ENCODE assay signal across 8 cellular contexts in the genomic region with DNA sequence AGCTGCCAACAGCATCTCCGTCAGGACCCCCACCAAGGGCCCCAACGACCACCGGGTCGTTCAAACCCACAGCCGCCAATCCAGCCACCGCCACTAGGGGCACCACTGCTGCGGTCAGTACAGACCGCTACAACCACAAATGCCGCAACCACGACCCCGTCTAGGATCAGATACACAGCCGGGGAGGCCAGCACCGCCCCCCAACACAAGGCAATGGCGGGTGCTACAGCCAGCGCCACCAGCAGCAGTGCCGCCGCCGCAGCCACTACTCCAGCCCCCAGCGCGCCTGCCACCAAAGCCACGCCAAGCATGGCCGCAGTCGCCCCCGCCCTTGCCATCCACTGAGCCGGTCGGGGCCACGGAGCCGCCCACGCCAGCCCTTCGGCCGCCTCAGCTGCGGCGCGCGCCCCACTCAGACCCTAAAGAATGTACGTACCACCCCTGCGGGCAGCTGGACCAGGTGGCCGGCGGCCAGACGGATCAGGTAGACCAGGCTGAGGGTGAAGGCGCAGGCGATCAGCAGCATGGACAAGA. TPM values are rescaled to one million over a fixed set of nuclear protein-coding genes. Genes with fewer than 3 reads are reported as not detected.
DNase-seq lines count a peak whose midpoint lies in the region; ATAC-seq, FAIRE-seq and TF ChIP-seq lines count a peak whose summit lies in the region.

No MANE protein-coding gene starts in this region.

- H3K27me3 Mint-ChIP-seq in activated naive CD8-positive, alpha-beta T cell, result no peaks in the 10 kb centered on the region

- 0 to 1% methylated on average over 42 of the region's 42 CpGs for WGBS in pancreas, 2 donors

- ATAC-seq in GM21717 (IDR thresholded peaks at IDR 0.05; ENCODE audit: unreplicated experiment), result peak; percentile 42
- ATAC-seq in Right ventricle myocardium superior (ENCODE audit: poor library complexity), result peak; percentile 58
- ATAC-seq in pancreas, result peak; percentile 49 to 61 (median 56)

- TF ChIP-seq CTCF in pancreas (IDR thresholded peaks at IDR 0.05) (peak; percentile 61 to 77 (median 76)), tibial artery (IDR thresholded peaks at IDR 0.05) (peak; percentile 70 to 80)

- TF ChIP-seq RAD21 in Ishikawa (IDR thresholded peaks at IDR 0.05; ENCODE audit: low read depth), result peak; percentile 41; the same call in 1 of the 2 replicates

- intact Hi-C loops in Right ventricle myocardium superior (cut with DNase I), result no loop called here
- intact Hi-C loops in pancreas (cut with DNase I), result loop anchor here in 1 of 3 donors (10.0 kb wide), 1 partner anchor 311 kb away; a partner anchor contains a TSS
- intact Hi-C loops in tibial artery (cut with DNase I; ENCODE audit: low total_unique reads), result no loop called here

- peak overlapping the region; percentile 98 for H3K4me3 Mint-ChIP-seq in activated naive CD8-positive, alpha-beta T cell

- FAIRE-seq in pancreas (lab: Jason Lieb, UNC), result no peak

- H3K36me3 Mint-ChIP-seq in activated naive CD8-positive, alpha-beta T cell, result peaks cover 9% of the 10 kb centered on the region

- peaks cover 39% of the 10 kb centered on the region for H3K4me1 Mint-ChIP-seq in activated naive CD8-positive, alpha-beta T cell (ENCODE audit: low read depth)

- H3K36me3 ChIP-seq in SJCRH30 (peaks cover 19% of the 10 kb centered on the region), pancreas (peaks cover 0 to under 1% (median 0%) of the 10 kb centered on the region in 3 donors), tibial artery (peaks cover 0 to 20% (median 1%) of the 10 kb centered on the region in 3 donors)

- DNase-seq in DMS79 (lab: John Stamatoyannopoulos, UW), result peak; percentile 16
- peak; percentile 86 to 88 for DNase-seq in SJCRH30
- peak; percentile 80 for DNase-seq in Right ventricle myocardium superior
- DNase-seq in pancreas, result peak; percentile 48 to 86 (median 76)
- peak; percentile 67 to 83 for DNase-seq in tibial artery

- no peak for TF ChIP-seq EP300 in Ishikawa (IDR thresholded peaks at IDR 0.05; ENCODE audit: borderline replicate concordance)

- H3K9me3 ChIP-seq in SJCRH30 (replicated peaks) (no peaks in the 10 kb centered on the region), pancreas (no peaks in the 10 kb centered on the region), tibial artery (no peaks in the 10 kb centered on the region)

- peak overlapping the region; percentile 100 for H3K27ac Mint-ChIP-seq in activated naive CD8-positive, alpha-beta T cell

- H3K9me3 Mint-ChIP-seq in activated naive CD8-positive, alpha-beta T cell (ENCODE audit: low read depth), result no peaks in the 10 kb centered on the region

- H3K27ac ChIP-seq in SJCRH30 (peak overlapping the region; percentile 87), pancreas (peak overlapping the region; percentile 92 to 98 (median 95)), tibial artery (peak overlapping the region; percentile 92)

- no peaks in the 10 kb centered on the region for H3K27me3 ChIP-seq in SJCRH30
- no peaks in the 10 kb centered on the region for H3K27me3 ChIP-seq in pancreas
- no peaks in the 10 kb centered on the region for H3K27me3 ChIP-seq in tibial artery

- H3K4me3 ChIP-seq in SJCRH30 (peak overlapping the region; percentile 82), pancreas (peak overlapping the region; percentile 62 to 99 (median 85)), tibial artery (peak overlapping the region; percentile 84 to 86)

- H3K4me1 ChIP-seq in SJCRH30 (peaks cover 5% of the 10 kb centered on the region; the same call in 1 of the 2 replicates), pancreas (peaks cover 0 to 15% (median 4%) of the 10 kb centered on the region in 3 donors), tibial artery (peaks cover 0 to 27% (median 13%) of the 10 kb centered on the region in 4 donors)

TF ChIP-seq in Ishikawa, 13 proteins besides CTCF, POLR2A, EP300 and RAD21:
- TF ChIP-seq YY1 (IDR thresholded peaks at IDR 0.05; ENCODE audit: low read depth) (peak; percentile 84), EGR1 (IDR thresholded peaks at IDR 0.05) (peak; percentile 93), NFIC (IDR thresholded peaks at IDR 0.05) (peak; percentile 18; the same call in 1 of the 2 replicates), ZBTB7A (IDR thresholded peaks at IDR 0.05; ENCODE audit: low read depth) (peak; percentile 100), CEBPB (IDR thresholded peaks at IDR 0.05) (no peak), TCF12 (IDR thresholded peaks at IDR 0.05; ENCODE audit: low read depth) (peak; percentile 14; the same call in 1 of the 2 replicates)
- TF ChIP-seq, protein P1, sequence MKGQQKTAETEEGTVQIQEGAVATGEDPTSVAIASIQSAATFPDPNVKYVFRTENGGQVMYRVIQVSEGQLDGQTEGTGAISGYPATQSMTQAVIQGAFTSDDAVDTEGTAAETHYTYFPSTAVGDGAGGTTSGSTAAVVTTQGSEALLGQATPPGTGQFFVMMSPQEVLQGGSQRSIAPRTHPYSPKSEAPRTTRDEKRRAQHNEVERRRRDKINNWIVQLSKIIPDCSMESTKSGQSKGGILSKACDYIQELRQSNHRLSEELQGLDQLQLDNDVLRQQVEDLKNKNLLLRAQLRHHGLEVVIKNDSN (IDR thresholded peaks at IDR 0.05), result no peak
- TF ChIP-seq, protein P2, sequence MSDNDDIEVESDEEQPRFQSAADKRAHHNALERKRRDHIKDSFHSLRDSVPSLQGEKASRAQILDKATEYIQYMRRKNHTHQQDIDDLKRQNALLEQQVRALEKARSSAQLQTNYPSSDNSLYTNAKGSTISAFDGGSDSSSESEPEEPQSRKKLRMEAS (IDR thresholded peaks at IDR 0.05), result peak; percentile 56
- TF ChIP-seq, protein P3, sequence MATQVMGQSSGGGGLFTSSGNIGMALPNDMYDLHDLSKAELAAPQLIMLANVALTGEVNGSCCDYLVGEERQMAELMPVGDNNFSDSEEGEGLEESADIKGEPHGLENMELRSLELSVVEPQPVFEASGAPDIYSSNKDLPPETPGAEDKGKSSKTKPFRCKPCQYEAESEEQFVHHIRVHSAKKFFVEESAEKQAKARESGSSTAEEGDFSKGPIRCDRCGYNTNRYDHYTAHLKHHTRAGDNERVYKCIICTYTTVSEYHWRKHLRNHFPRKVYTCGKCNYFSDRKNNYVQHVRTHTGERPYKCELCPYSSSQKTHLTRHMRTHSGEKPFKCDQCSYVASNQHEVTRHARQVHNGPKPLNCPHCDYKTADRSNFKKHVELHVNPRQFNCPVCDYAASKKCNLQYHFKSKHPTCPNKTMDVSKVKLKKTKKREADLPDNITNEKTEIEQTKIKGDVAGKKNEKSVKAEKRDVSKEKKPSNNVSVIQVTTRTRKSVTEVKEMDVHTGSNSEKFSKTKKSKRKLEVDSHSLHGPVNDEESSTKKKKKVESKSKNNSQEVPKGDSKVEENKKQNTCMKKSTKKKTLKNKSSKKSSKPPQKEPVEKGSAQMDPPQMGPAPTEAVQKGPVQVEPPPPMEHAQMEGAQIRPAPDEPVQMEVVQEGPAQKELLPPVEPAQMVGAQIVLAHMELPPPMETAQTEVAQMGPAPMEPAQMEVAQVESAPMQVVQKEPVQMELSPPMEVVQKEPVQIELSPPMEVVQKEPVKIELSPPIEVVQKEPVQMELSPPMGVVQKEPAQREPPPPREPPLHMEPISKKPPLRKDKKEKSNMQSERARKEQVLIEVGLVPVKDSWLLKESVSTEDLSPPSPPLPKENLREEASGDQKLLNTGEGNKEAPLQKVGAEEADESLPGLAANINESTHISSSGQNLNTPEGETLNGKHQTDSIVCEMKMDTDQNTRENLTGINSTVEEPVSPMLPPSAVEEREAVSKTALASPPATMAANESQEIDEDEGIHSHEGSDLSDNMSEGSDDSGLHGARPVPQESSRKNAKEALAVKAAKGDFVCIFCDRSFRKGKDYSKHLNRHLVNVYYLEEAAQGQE (IDR thresholded peaks at IDR 0.05; ENCODE audit: low read depth), result no peak

RNA-seq across cellular contexts. Expression of a gene that starts 0.5 kb away (rescaled TPM):
- total RNA-seq in SJCRH30 (2014; rRNA removed; shearing (Covaris generic)), result 130 and 131 TPM in 2 replicates
- total RNA-seq in Right ventricle myocardium superior (16.0 TPM), pancreas (10 to 100 TPM; 24.0 to 43.5 (median 36.4) TPM)
- polyA plus RNA-seq in pancreas, result 10 to 100 TPM in 1 of 2 donors, 1 to 10 TPM in 1; 9.6 to 24.1 TPM

RNA-seq across cellular contexts. Expression of a gene that starts 45.1 kb away (rescaled TPM):
- 0.05 and 0.30 TPM in 2 replicates for total RNA-seq in SJCRH30 (2014; rRNA removed; shearing (Covaris generic))
- total RNA-seq in Right ventricle myocardium superior (not detected), pancreas (not detected)
- polyA plus RNA-seq in pancreas, result under 1 TPM in 1 of 2 donors, not detected in 1; 0.02 TPM

Comparison
In these comparisons a context has a peak if more than half of its experiments do, and no peak if none do; other contexts are left out.
1. Peak in every context shown above with its lines: DNase-seq, ATAC-seq, H3K4me3 ChIP-seq and H3K27ac ChIP-seq.
2. DNase-seq: peak in every context shown above with its lines; median percentile 87 in SJCRH30; 80 in Right ventricle myocardium superior; 76 in pancreas; 75 in tibial artery; 16 in DMS79.